Comparison of ENCODE assay signal across 26 cellular contexts in genomic region chr1:5222626-5223025, GRCh38.
"Had no signal": no experiment of that assay in that cellular context is flagged by ENCODE, and none has a peak within 500 bp of the region (broad histone marks: within the 10 kb centered on the region; RNA-seq: fewer than 3 reads in every experiment).

No MANE protein-coding gene starts in this region.

- H3K4me1 Mint-ChIP-seq: mesothelial cell of epicardium; naive B cell; natural killer cell; stimulated activated memory B cell treated with anti-CD40 and anti-IgM and Interleukin-4, amounts not matched to agents 10 μg/mL and 1 μg/mL and 100 μg/mL, for 72 hours; stimulated activated naive CD8-positive, alpha-beta T cell treated with anti-CD3 and anti-CD28 coated beads, Interleukin-15, amount 100 ng/mL, for 72 hours had no signal

- H3K27ac Mint-ChIP-seq: mesothelial cell of epicardium; naive B cell; natural killer cell; nephron progenitor cell; neural progenitor cell; stimulated activated memory B cell treated with anti-CD40 and anti-IgM and Interleukin-4, amounts not matched to agents 10 μg/mL and 1 μg/mL and 100 μg/mL, for 72 hours had no signal

- H3K4me2 ChIP-seq: neural progenitor cell, smooth muscle cell had no signal

- H2AFZ ChIP-seq: neural progenitor cell, parathyroid adenoma had no signal

- H3K36me3 ChIP-seq: left ventricle myocardium inferior, neural progenitor cell, neutrophil, right atrium auricular region, right lobe of liver, thyroid gland, transverse colon, upper lobe of left lung, vagina had no signal

- H3K27ac ChIP-seq: left ventricle myocardium inferior, neural progenitor cell, neutrophil, parathyroid adenoma, psoas muscle, right atrium auricular region, right lobe of liver, testis, thyroid gland, transverse colon, upper lobe of left lung, vagina had no signal

- ATAC-seq: natural killer cell; psoas muscle; stimulated activated memory B cell treated with anti-CD40 and anti-IgM and Interleukin-4, amounts not matched to agents 10 μg/mL and 1 μg/mL and 100 μg/mL, for 72 hours; stimulated activated naive CD8-positive, alpha-beta T cell treated with anti-CD3 and anti-CD28 coated beads, Interleukin-15, amount 100 ng/mL, for 72 hours had no signal

- H3K4me3 Mint-ChIP-seq: mesothelial cell of epicardium; naive B cell; natural killer cell; nephron progenitor cell; neural progenitor cell; stimulated activated memory B cell treated with anti-CD40 and anti-IgM and Interleukin-4, amounts not matched to agents 10 μg/mL and 1 μg/mL and 100 μg/mL, for 72 hours; stimulated activated naive CD8-positive, alpha-beta T cell treated with anti-CD3 and anti-CD28 coated beads, Interleukin-15, amount 100 ng/mL, for 72 hours had no signal

- H3K27me3 ChIP-seq: right atrium auricular region, right lobe of liver, testis, thyroid gland, upper lobe of left lung, vagina had no signal

- H3K4me1 ChIP-seq: left ventricle myocardium inferior, parathyroid adenoma, psoas muscle, right atrium auricular region, right lobe of liver, thyroid gland, transverse colon, upper lobe of left lung, vagina had no signal

- H3K79me2 ChIP-seq: parathyroid adenoma had no signal

- H3K9me3 Mint-ChIP-seq: mesothelial cell of epicardium; natural killer cell; nephron progenitor cell; neural progenitor cell; stimulated activated memory B cell treated with anti-CD40 and anti-IgM and Interleukin-4, amounts not matched to agents 10 μg/mL and 1 μg/mL and 100 μg/mL, for 72 hours; stimulated activated naive CD8-positive, alpha-beta T cell treated with anti-CD3 and anti-CD28 coated beads, Interleukin-15, amount 100 ng/mL, for 72 hours had no signal

- H3K9ac ChIP-seq: neural progenitor cell, parathyroid adenoma had no signal

- H3K9me3 ChIP-seq: left ventricle myocardium inferior, neutrophil, psoas muscle, right atrium auricular region, right lobe of liver, testis, thyroid gland, transverse colon, upper lobe of left lung, vagina had no signal

- H3K4me3 ChIP-seq: left ventricle myocardium inferior, lung, neural progenitor cell, psoas muscle, right atrium auricular region, right lobe of liver, smooth muscle cell, testis, thyroid gland, transverse colon, upper lobe of left lung, vagina had no signal

- DNase-seq: islet precursor cell; left ventricle myocardium inferior; naive B cell; natural killer cell; nephron progenitor cell; psoas muscle; right lobe of liver; stimulated activated CD4-positive, alpha-beta T cell treated with anti-CD3 and anti-CD28 coated beads, Interleukin-1b, Interleukin-23, amount 100 ng/mL, for 48 hours; stimulated activated CD4-positive, alpha-beta T cell treated with anti-CD3 and anti-CD28 coated beads, Interleukin-2, amount 100 ng/mL, for 48 hours; stimulated activated CD4-positive, alpha-beta T cell treated with anti-CD3 and anti-CD28 coated beads, Interleukin-4, amount 100 ng/mL, for 4 hours; stimulated activated CD8-positive, alpha-beta memory T cell treated with anti-CD3 and anti-CD28 coated beads, Interleukin-4, amount 100 ng/mL, for 48 hours; stimulated activated naive CD4-positive, alpha-beta T cell treated with Interleukin-2 at 50 U/mL for 16 hours; stimulated activated naive CD8-positive, alpha-beta T cell treated with anti-CD3 and anti-CD28 coated beads, Interleukin-15, amount 100 ng/mL, for 72 hours; thyroid gland; transverse colon; upper lobe of left lung had no signal

- H3K36me3 Mint-ChIP-seq: mesothelial cell of epicardium; naive B cell; natural killer cell; neural progenitor cell; stimulated activated memory B cell treated with anti-CD40 and anti-IgM and Interleukin-4, amounts not matched to agents 10 μg/mL and 1 μg/mL and 100 μg/mL, for 72 hours had no signal
